In genomic region chr13:100473087-100473486, GRCh38 we compare ENCODE assay signal across 1 cellular context.
TF ChIP-seq lines count a peak whose summit lies in the region.

No MANE protein-coding gene starts in this region.

TF ChIP-seq in H1, 55 proteins besides CTCF, POLR2A, EP300 and RAD21 (continued from another document):
- TF ChIP-seq SP4 (IDR thresholded peaks at IDR 0.05; ENCODE audit: low read length) (no peak), RXRA (IDR thresholded peaks at IDR 0.05; ENCODE audit: insufficient read depth, low read depth, low read length) (no peak), TEAD4 (IDR thresholded peaks at IDR 0.05; ENCODE audit: low read depth, low read length) (no peak)
